ENCODE assay signal across 23 cellular contexts in the genomic region with DNA sequence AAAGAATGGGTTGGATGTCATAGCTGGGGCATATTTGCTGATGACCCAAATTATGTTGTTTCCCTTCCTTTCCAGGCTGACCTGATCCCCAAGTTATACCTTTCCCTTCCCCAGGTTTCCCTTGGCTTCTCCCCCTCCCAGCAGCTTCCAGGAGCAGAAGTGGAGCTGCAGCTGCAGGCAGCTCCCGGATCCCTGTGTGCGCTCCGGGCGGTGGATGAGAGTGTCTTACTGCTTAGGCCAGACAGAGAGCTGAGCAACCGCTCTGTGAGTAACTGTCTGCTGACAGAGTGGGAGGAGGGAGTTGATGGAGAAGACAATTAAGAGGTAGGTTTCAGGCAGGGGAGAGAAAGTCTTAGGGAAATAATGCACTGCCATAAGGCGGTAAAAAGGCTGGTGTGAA. TPM values are rescaled to one million over a fixed set of nuclear protein-coding genes. Genes with fewer than 3 reads are reported as not detected.
DNase-seq lines count a peak whose midpoint lies in the region; ATAC-seq, FAIRE-seq and TF ChIP-seq lines count a peak whose summit lies in the region.
"Had no signal": no experiment of that assay in that cellular context is flagged by ENCODE, and none has a peak within 500 bp of the region (broad histone marks: within the 10 kb centered on the region; RNA-seq: fewer than 3 reads in every experiment).

No MANE protein-coding gene starts in this region.

- no peak for FAIRE-seq in H1 (lab: Jason Lieb, UNC)
- FAIRE-seq: GM12892, GM19239, H54 had no signal

- no peak overlapping the region for H4K5ac ChIP-seq in H1 (ENCODE audit: insufficient read length, low read depth, low read length)

- no peaks in the 10 kb centered on the region for H3K4me1 Mint-ChIP-seq in WTC11
- no peaks in the 10 kb centered on the region for H3K4me1 Mint-ChIP-seq in activated CD8-positive, alpha-beta T cell treated with anti-CD3 and anti-CD28 coated beads for 36 hours (ENCODE audit: low read depth)
- H3K4me1 Mint-ChIP-seq: CD4-positive, alpha-beta memory T cell had no signal

- H2BK120ac ChIP-seq in H1 (replicated peaks; ENCODE audit: low read depth, low read length) (no peak overlapping the region), neuronal stem cell (ENCODE audit: low read depth, low read length) (no peak overlapping the region)

- H3K23me2 ChIP-seq in H1 (ENCODE audit: low read depth, low read length), result no peaks in the 10 kb centered on the region

- peak overlapping the region; percentile 75; the same call in 1 of the 2 replicates for H4K8ac ChIP-seq in H1 (ENCODE audit: extremely low read depth, insufficient read depth, low read length)
- no peak overlapping the region for H4K8ac ChIP-seq in neuronal stem cell (ENCODE audit: low read depth, low read length)

- H2AK5ac ChIP-seq in H1 (ENCODE audit: low read depth, low read length) (no peak overlapping the region), neuronal stem cell (ENCODE audit: low read depth, low read length) (no peak overlapping the region)

- ATAC-seq in WTC11 (no peak), HG02642 (IDR thresholded peaks at IDR 0.05; ENCODE audit: poor library complexity, unreplicated experiment) (no peak)
- ATAC-seq in activated CD8-positive, alpha-beta T cell treated with anti-CD3 and anti-CD28 coated beads for 36 hours, result no peak
- ATAC-seq: GM23338 had no signal

- no peak overlapping the region for H3K56ac ChIP-seq in H1 (replicated peaks; ENCODE audit: insufficient read length, low read depth, low read length)

- H3K36me3 ChIP-seq in H1 (ENCODE audit: control insufficient read depth in 2 of 4, insufficient read depth in 4 of 4, low read length in 3 of 4) (peaks cover 0 to 12% (median 5%) of the 10 kb centered on the region in 4 experiments; a peak in 4 of 8 replicates), neuronal stem cell (replicated peaks in 1 of 2; ENCODE audit: control insufficient read depth in 2 of 2, insufficient read depth in 2 of 2, low read length in 2 of 2) (no peaks in the 10 kb centered on the region)
- H3K36me3 ChIP-seq: HAP-1 had no signal

- H3K27ac Mint-ChIP-seq in WTC11, result peak overlapping the region; percentile 5; the same call in 1 of the 2 replicates
- no peak overlapping the region for H3K27ac Mint-ChIP-seq in activated CD8-positive, alpha-beta T cell treated with anti-CD3 and anti-CD28 coated beads for 36 hours
- H3K27ac Mint-ChIP-seq: GM23338 had no signal

- H4K91ac ChIP-seq in H1 (replicated peaks; ENCODE audit: insufficient read length, low read length) (no peak overlapping the region), neuronal stem cell (ENCODE audit: low read depth, low read length, poor library complexity) (no peak overlapping the region)

- H3K4me3 ChIP-seq in H1 (ENCODE audit: extremely low read depth in 1 of 4, insufficient read depth in 2 of 4, low read depth in 3 of 4, low read length in 4 of 4), result no peak overlapping the region
- no peak overlapping the region for H3K4me3 ChIP-seq in neuronal stem cell (ENCODE audit: low read length in 2 of 2)
- H3K4me3 ChIP-seq: GM23338, HAP-1 had no signal

- no peak for DNase-seq in WTC11 (ENCODE audit: low spot score)
- DNase-seq in H1 (ENCODE audit: low read depth in 1 of 2, low spot score in 2 of 2), result no peak
- no peak for DNase-seq in neuronal stem cell (ENCODE audit: low spot score)
- no peak for DNase-seq in GM13977 (ENCODE audit: low spot score)
- DNase-seq in NOMO-1 (lab: John Stamatoyannopoulos, UW; ENCODE audit: unreplicated experiment in 2 of 2), result no peak
- DNase-seq in activated CD8-positive, alpha-beta T cell treated with anti-CD3 and anti-CD28 coated beads for 36 hours, result no peak
- DNase-seq: C1 segment of cervical spinal cord; Calu3; CD4-positive, alpha-beta memory T cell; COR-L47; DMS53; DMS79 treated with DMSO at 0.1 percent for 48 hours; GF-D8 had no signal

- H3K27me3 Mint-ChIP-seq in WTC11 (ENCODE audit: low read depth), result no peaks in the 10 kb centered on the region
- peaks cover 3% of the 10 kb centered on the region for H3K27me3 Mint-ChIP-seq in activated CD8-positive, alpha-beta T cell treated with anti-CD3 and anti-CD28 coated beads for 36 hours

- H3K9ac ChIP-seq in H1 (replicated peaks in 1 of 4; ENCODE audit: extremely low read depth in 1 of 4, low read depth in 3 of 4, low read length in 3 of 4) (no peak overlapping the region), neuronal stem cell (ENCODE audit: low read depth, low read length, poor library complexity) (peak overlapping the region; percentile 4)

- H3K23ac ChIP-seq in H1 (ENCODE audit: insufficient read length) (no peak overlapping the region), neuronal stem cell (ENCODE audit: low read depth, low read length, poor library complexity) (no peak overlapping the region)

- no peaks in the 10 kb centered on the region for H3K79me2 ChIP-seq in H1 (ENCODE audit: control insufficient read depth in 1 of 2, insufficient read depth in 2 of 2, low read length in 2 of 2)

- 93% methylated on average over 6 of the region's 6 CpGs; no CpG with 5 or more reads in 1 of the 2 experiments for WGBS in H1 (ENCODE audit: extremely low coverage in 1 of 2, insufficient coverage in 1 of 2, insufficient read length in 1 of 2, insufficient replicate concordance in 2 of 2, low coverage in 1 of 2, low lambda C conversion rate in 2 of 2, missing lambda C conversion rate in 1 of 2), 2 experiments
- WGBS in neuronal stem cell (ENCODE audit: extremely low coverage in 2 of 2, insufficient read length in 2 of 2, insufficient replicate concordance in 1 of 2), 2 donors, result no CpG with 5 or more reads among the region's 6 CpGs

- H2BK12ac ChIP-seq in H1 (ENCODE audit: low read depth, low read length) (no peak overlapping the region), neuronal stem cell (ENCODE audit: low read length) (peak overlapping the region; percentile 58)

- no peak overlapping the region for H2BK15ac ChIP-seq in H1 (ENCODE audit: low read length)
- H2BK15ac ChIP-seq in neuronal stem cell (ENCODE audit: low read length), result no peak overlapping the region

- no peak for TF ChIP-seq EP300 in H1 (IDR thresholded peaks at IDR 0.05; ENCODE audit: borderline replicate concordance in 1 of 2, low read depth in 2 of 2, low read length in 2 of 2)

- H3K9me3 Mint-ChIP-seq in WTC11, result no peaks in the 10 kb centered on the region
- no peaks in the 10 kb centered on the region for H3K9me3 Mint-ChIP-seq in activated CD8-positive, alpha-beta T cell treated with anti-CD3 and anti-CD28 coated beads for 36 hours
- H3K9me3 Mint-ChIP-seq: CD4-positive, alpha-beta memory T cell; GM23338 had no signal

- TF ChIP-seq RAD21 in H1 (IDR thresholded peaks at IDR 0.05 in 1 of 2, conservative IDR thresholded peaks at IDR 0.05 in 1 of 2; ENCODE audit: low read depth in 2 of 2, low read length in 2 of 2), result no peak

- POLR2A ChIA-PET in WTC11 (lab: Charles Lee) (interaction anchor here (0.7 kb wide), 1 partner anchor 166 kb away, joined by 3 read pairs; no protein-coding TSS in a partner anchor), H1 (lab: Charles Lee; ENCODE audit: partially characterized antibody) (interaction anchor here (0.7 to 0.8 kb wide), 2 partner anchors 11 to 77 kb away, joined by 3 read pairs; no protein-coding TSS in a partner anchor)
- POLR2A ChIA-PET in activated CD8-positive, alpha-beta T cell treated with anti-CD3 and anti-CD28 coated beads for 36 hours (lab: Charles Lee), result no interaction called here

- no peaks in the 10 kb centered on the region for H3K79me1 ChIP-seq in H1 (ENCODE audit: low read depth, low read length)
- H3K79me1 ChIP-seq in neuronal stem cell (ENCODE audit: low read depth, low read length), result no peaks in the 10 kb centered on the region

- H3K4ac ChIP-seq in H1 (replicated peaks; ENCODE audit: insufficient read length, low read depth, low read length) (no peak overlapping the region), neuronal stem cell (ENCODE audit: low read length) (no peak overlapping the region)

- no peak for TF ChIP-seq POLR2A in H1 (IDR thresholded peaks at IDR 0.05; ENCODE audit: control extremely low read depth in 1 of 2, low read depth in 2 of 2, low read length in 2 of 2)

- peaks cover 67% of the 10 kb centered on the region for H3K36me3 Mint-ChIP-seq in WTC11
- no peaks in the 10 kb centered on the region for H3K36me3 Mint-ChIP-seq in activated CD8-positive, alpha-beta T cell treated with anti-CD3 and anti-CD28 coated beads for 36 hours (ENCODE audit: low read depth)
- H3K36me3 Mint-ChIP-seq: CD4-positive, alpha-beta memory T cell had no signal

- TF ChIP-seq CTCF in WTC11 (IDR thresholded peaks at IDR 0.05) (no peak), H1 (IDR thresholded peaks at IDR 0.05; ENCODE audit: control extremely low read depth in 1 of 3, insufficient read depth in 1 of 3, low read depth in 1 of 3, low read length in 3 of 3) (no peak), GM13977 (IDR thresholded peaks at IDR 0.05; ENCODE audit: extremely low read depth, insufficient read depth, missing control alignments) (no peak)
- TF ChIP-seq CTCF in activated CD8-positive, alpha-beta T cell treated with anti-CD3 and anti-CD28 coated beads for 36 hours (IDR thresholded peaks at IDR 0.05), result no peak

- H2BK5ac ChIP-seq in H1 (ENCODE audit: low read depth, low read length) (no peak overlapping the region), neuronal stem cell (ENCODE audit: low read length) (no peak overlapping the region)

- H3K27me3 ChIP-seq in H1 (replicated peaks in 1 of 4; ENCODE audit: control insufficient read depth in 3 of 4, extremely low read depth in 1 of 4, insufficient read depth in 3 of 4, low read length in 3 of 4) (no peaks in the 10 kb centered on the region), neuronal stem cell (ENCODE audit: control insufficient read depth in 3 of 3, insufficient read depth in 3 of 3, low read depth in 1 of 3, low read length in 3 of 3) (peaks cover 0 to 4% (median 0%) of the 10 kb centered on the region in 3 experiments)

- intact Hi-C loops in activated CD8-positive, alpha-beta T cell treated with anti-CD3 and anti-CD28 coated beads for 36 hours (cut with micrococcal nuclease), result no loop called here

- H3K27ac ChIP-seq in H1 (ENCODE audit: low read depth, low read length) (no peak overlapping the region), neuronal stem cell (replicated peaks; ENCODE audit: low read length) (no peak overlapping the region)

- H2AFZ ChIP-seq in H1 (ENCODE audit: low read length), result no peak overlapping the region
- H2AFZ ChIP-seq in neuronal stem cell (ENCODE audit: low read length), result no peak overlapping the region
- H2AFZ ChIP-seq: GM23338 had no signal

- H3K18ac ChIP-seq in H1 (ENCODE audit: extremely low read depth, low read length) (no peak overlapping the region), neuronal stem cell (ENCODE audit: low read length) (peak overlapping the region; percentile 38)

- H3K4me1 ChIP-seq in H1 (replicated peaks in 1 of 4; ENCODE audit: control insufficient read depth in 3 of 4, insufficient read depth in 4 of 4, low read length in 3 of 4) (no peaks in the 10 kb centered on the region), neuronal stem cell (ENCODE audit: control insufficient read depth in 2 of 2, insufficient read depth in 1 of 2, low read depth in 1 of 2, low read length in 2 of 2) (peaks cover 0 to 2% of the 10 kb centered on the region in 2 donors)
- H3K4me1 ChIP-seq: HAP-1 had no signal

- no peak overlapping the region for H3K4me3 Mint-ChIP-seq in WTC11
- no peak overlapping the region for H3K4me3 Mint-ChIP-seq in activated CD8-positive, alpha-beta T cell treated with anti-CD3 and anti-CD28 coated beads for 36 hours
- H3K4me3 Mint-ChIP-seq: CD4-positive, alpha-beta memory T cell; GM23338 had no signal

- H4K20me1 ChIP-seq in H1 (replicated peaks in 1 of 2; ENCODE audit: control insufficient read depth in 1 of 2, insufficient read depth in 2 of 2, low read length in 2 of 2), result no peaks in the 10 kb centered on the region

- in situ Hi-C loops in GM13977 (cut with MboI; ENCODE audit: low pct_unique_long_range_greater_than_20kb, low sequenced_read_pairs, unreplicated experiment), result no loop called here

- H3K14ac ChIP-seq in H1 (ENCODE audit: insufficient read length) (no peak overlapping the region), neuronal stem cell (ENCODE audit: low read length) (no peak overlapping the region)

- H3K9me3 ChIP-seq in H1 (ENCODE audit: insufficient read depth in 2 of 2, low read depth in 1 of 2, low read length in 1 of 2) (no peaks in the 10 kb centered on the region), neuronal stem cell (replicated peaks in 1 of 2; ENCODE audit: control insufficient read depth in 2 of 2, insufficient read depth in 1 of 2, low read depth in 1 of 2, low read length in 2 of 2) (no peaks in the 10 kb centered on the region)
- H3K9me3 ChIP-seq: HAP-1 had no signal

- no peak overlapping the region for H3K4me2 ChIP-seq in H1 (ENCODE audit: insufficient read depth in 1 of 2, low read depth in 2 of 2, low read length in 2 of 2)
- no peak overlapping the region for H3K4me2 ChIP-seq in neuronal stem cell (ENCODE audit: insufficient read depth, low read length, poor library complexity, severe bottlenecking)
- H3K4me2 ChIP-seq: GM23338 had no signal

- CTCF ChIA-PET in WTC11 (lab: Charles Lee), result interaction anchor here (0.8 to 3.6 kb wide), 3 partner anchors 13 to 202 kb away, joined by 3 to 21 read pairs (median 6); no protein-coding TSS in a partner anchor
- CTCF ChIA-PET in H1 (lab: Charles Lee; ENCODE audit: partially characterized antibody), result interaction anchor here (0.6 to 1.3 kb wide), 5 partner anchors 11 to 166 kb away, joined by 3 to 4 read pairs (median 3); no protein-coding TSS in a partner anchor
- CTCF ChIA-PET in activated CD8-positive, alpha-beta T cell treated with anti-CD3 and anti-CD28 coated beads for 36 hours (lab: Charles Lee), result interaction anchor here (1.6 kb wide), 1 partner anchor 43 kb away, joined by 4 read pairs; no protein-coding TSS in a partner anchor

- H2BK20ac ChIP-seq in H1 (ENCODE audit: low read length), result no peak overlapping the region

RNA-seq across cellular contexts. Expression of gene A2ML1, which starts 25.0 kb away (rescaled TPM):
- total RNA-seq in WTC11 (2021), result 9.1 to 11.5 TPM (median 10.5 TPM) in 3 replicates
- total RNA-seq in H1 (2021; fragmentation: NEBNext Ultra II Directional; extraction: Animal tissue kit (Norgen Biotek cat#: 25700)), result 9.0 and 10.3 TPM in 2 replicates
- polyA plus RNA-seq in H1 (2011; rRNA removed), result 8.3 and 10.2 TPM in 2 replicates
- polyA plus RNA-seq in H1 (2011; cell fraction: cytosol; rRNA removed), result 9.3 TPM
- polyA plus RNA-seq in H1 (2011; cell fraction: nucleus; rRNA removed), result 23.3 TPM
- polyA plus RNA-seq in H1 (2012, experiment 1 of 2), result 6.0 to 8.7 TPM (median 7.8 TPM) in 4 replicates
- 0.98 TPM for polyA plus RNA-seq in H1 (2012, experiment 2 of 2)
- 6.7 TPM for polyA plus RNA-seq in H1 (2013, experiment 1 of 2)
- polyA plus RNA-seq in H1 (2013, experiment 2 of 2), result 6.1 TPM
- polyA minus RNA-seq in H1 (2011; rRNA and poly(A)+ RNA removed), result 15.2 and 23.2 TPM in 2 replicates
- 7.2 TPM for polyA minus RNA-seq in H1 (2011; cell fraction: cytosol; rRNA and poly(A)+ RNA removed)
- 21.4 TPM for polyA minus RNA-seq in H1 (2011; cell fraction: nucleus; rRNA and poly(A)+ RNA removed)
- 0.01 TPM for polyA plus RNA-seq in neuronal stem cell (2013, experiment 1 of 2)
- 0.03 TPM for polyA plus RNA-seq in neuronal stem cell (2013, experiment 2 of 2)
- total RNA-seq in activated CD8-positive, alpha-beta T cell treated with anti-CD3 and anti-CD28 coated beads for 36 hours, result not detected
- total RNA-seq: A172; CD4-positive, alpha-beta memory T cell; Daoy; G401 had no signal
- polyA plus RNA-seq: BJ; CD4-positive, alpha-beta memory T cell had no signal
